Comparison of ENCODE assay signal across 8 cellular contexts in genomic region chr1:226109829-226110248, GRCh38. TPM values are rescaled to one million over a fixed set of nuclear protein-coding genes. Genes with fewer than 3 reads are reported as not detected.
A peak's percentile ranks its signal among the peaks of the same experiment; 100 is the strongest.
DNase-seq lines count a peak whose midpoint lies in the region; ATAC-seq and TF ChIP-seq lines count a peak whose summit lies in the region.

No MANE protein-coding gene starts in this region.

- no peak for TF ChIP-seq POLR2A in erythroblast (IDR thresholded peaks at IDR 0.05; ENCODE audit: low read length)

- H3K4me3 ChIP-seq in Caco-2 (ENCODE audit: low read depth, low read length) (peak overlapping the region; percentile 76), HUES6 (ENCODE audit: low read depth, low read length) (peak overlapping the region; percentile 72), mucosa of stomach (ENCODE audit: low read length) (peak overlapping the region; percentile 56)

- DNase-seq in Caco-2: peak; percentile 90 to 92
- peak; percentile 85 for DNase-seq in OCI-M1 (lab: John Stamatoyannopoulos, UW)
- peak; percentile 78 for DNase-seq in activated T-cell treated with anti-CD3 and anti-CD28 coated beads, Interleukin-2, amount 50 U/mL, for 1 hour
- DNase-seq in erythroblast (lab: John Stamatoyannopoulos, UW): peak; percentile 79 to 80
- peak; percentile 59 for DNase-seq in stimulated activated CD8-positive, alpha-beta memory T cell treated with anti-CD3 and anti-CD28 coated beads, Interleukin-7, amount 100 ng/mL, for 24 hours (ENCODE audit: low read depth)

- CTCF ChIA-PET in Caco-2 (lab: Charles Lee): interaction anchor here (0.7 to 2.5 kb wide), 5 partner anchors 10 to 747 kb away, joined by 3 to 19 read pairs (median 5); partner anchors contain the start of gene H3-3A

- intact Hi-C loops in Caco-2 (cut with micrococcal nuclease; ENCODE audit: unreplicated experiment): no loop called here

- peak overlapping the region; percentile 85 for H3K27ac Mint-ChIP-seq in Caco-2 (ENCODE audit: unreplicated experiment)

- peaks cover 27% of the 10 kb centered on the region for H3K4me1 Mint-ChIP-seq in Caco-2 (ENCODE audit: low read depth, unreplicated experiment)

- peak; percentile 75 for ATAC-seq in GM21381 (IDR thresholded peaks at IDR 0.05; ENCODE audit: unreplicated experiment)

- H3K27me3 ChIP-seq in Caco-2 (replicated peaks; ENCODE audit: control insufficient read depth, insufficient read depth, low read length) (no peaks in the 10 kb centered on the region), HUES6 (ENCODE audit: control insufficient read depth, insufficient read depth, low read length) (peaks cover 13% of the 10 kb centered on the region), mucosa of stomach (ENCODE audit: control insufficient read depth, insufficient read depth, low read length) (no peaks in the 10 kb centered on the region)

- H3K36me3 ChIP-seq in Caco-2 (ENCODE audit: control insufficient read depth, insufficient read depth, low read length) (no peaks in the 10 kb centered on the region), HUES6 (ENCODE audit: control insufficient read depth, insufficient read depth, low read length) (no peaks in the 10 kb centered on the region), mucosa of stomach (ENCODE audit: control insufficient read depth, insufficient read depth, low read length) (no peaks in the 10 kb centered on the region)

- no peaks in the 10 kb centered on the region for H3K36me3 Mint-ChIP-seq in Caco-2 (ENCODE audit: insufficient read depth, unreplicated experiment)

- no peaks in the 10 kb centered on the region for H3K9me3 ChIP-seq in Caco-2
- H3K9me3 ChIP-seq in HUES6 (ENCODE audit: control insufficient read depth, insufficient read depth, low read depth, low read length): no peaks in the 10 kb centered on the region
- H3K9me3 ChIP-seq in mucosa of stomach (ENCODE audit: control insufficient read depth, low read length): no peaks in the 10 kb centered on the region

- H3K4me1 ChIP-seq in Caco-2 (peaks cover 15% of the 10 kb centered on the region; the same call in 1 of the 2 replicates), HUES6 (ENCODE audit: control insufficient read depth, insufficient read depth, low read length) (peaks cover 44% of the 10 kb centered on the region), mucosa of stomach (ENCODE audit: control insufficient read depth, insufficient read depth, low read length) (peaks cover 30% of the 10 kb centered on the region)

- H3K27ac ChIP-seq in HUES6 (ENCODE audit: low read depth, low read length): peak overlapping the region; percentile 72; the same call in 1 of the 2 replicates

- H3K27me3 Mint-ChIP-seq in Caco-2 (ENCODE audit: insufficient read depth, unreplicated experiment): no peaks in the 10 kb centered on the region

- POLR2A ChIA-PET in Caco-2 (lab: Charles Lee): interaction anchor here (0.6 to 1.1 kb wide), 2 partner anchors 48 to 563 kb away, joined by 3 to 4 read pairs; partner anchors contain the start of gene H3-3A

- no peak for TF ChIP-seq CTCF in Caco-2 (IDR thresholded peaks at IDR 0.05; ENCODE audit: insufficient read depth in 1 of 2, low read depth in 1 of 2, low read length in 1 of 2, severe bottlenecking in 1 of 2, unreplicated experiment in 1 of 2)

- peak overlapping the region; percentile 83 for H3K4me3 Mint-ChIP-seq in Caco-2 (ENCODE audit: unreplicated experiment)

- no TSS peak for BruUV-seq in Caco-2 (replicated peaks; lab: Mats Ljungman, UMichigan)

- H3K9ac ChIP-seq in HUES6 (ENCODE audit: low read length) (peak overlapping the region; percentile 65), mucosa of stomach (ENCODE audit: low read length) (peak overlapping the region; percentile 95)

- H3K9me3 Mint-ChIP-seq in Caco-2 (ENCODE audit: unreplicated experiment): no peaks in the 10 kb centered on the region

RNA-seq across cellular contexts. Expression of gene H3-3A, which starts 47.3 kb away (rescaled TPM):
- total RNA-seq in Caco-2 (2022): 512 and 554 TPM in 2 replicates

Comparison
In these comparisons a context has a peak if more than half of its experiments do, and no peak if none do; other contexts are left out.
1. Peak in every context shown above with its lines: DNase-seq, ATAC-seq, H3K4me3 ChIP-seq and H3K27ac ChIP-seq.